8 cellular contexts compared by ENCODE assay signal in the genomic region with DNA sequence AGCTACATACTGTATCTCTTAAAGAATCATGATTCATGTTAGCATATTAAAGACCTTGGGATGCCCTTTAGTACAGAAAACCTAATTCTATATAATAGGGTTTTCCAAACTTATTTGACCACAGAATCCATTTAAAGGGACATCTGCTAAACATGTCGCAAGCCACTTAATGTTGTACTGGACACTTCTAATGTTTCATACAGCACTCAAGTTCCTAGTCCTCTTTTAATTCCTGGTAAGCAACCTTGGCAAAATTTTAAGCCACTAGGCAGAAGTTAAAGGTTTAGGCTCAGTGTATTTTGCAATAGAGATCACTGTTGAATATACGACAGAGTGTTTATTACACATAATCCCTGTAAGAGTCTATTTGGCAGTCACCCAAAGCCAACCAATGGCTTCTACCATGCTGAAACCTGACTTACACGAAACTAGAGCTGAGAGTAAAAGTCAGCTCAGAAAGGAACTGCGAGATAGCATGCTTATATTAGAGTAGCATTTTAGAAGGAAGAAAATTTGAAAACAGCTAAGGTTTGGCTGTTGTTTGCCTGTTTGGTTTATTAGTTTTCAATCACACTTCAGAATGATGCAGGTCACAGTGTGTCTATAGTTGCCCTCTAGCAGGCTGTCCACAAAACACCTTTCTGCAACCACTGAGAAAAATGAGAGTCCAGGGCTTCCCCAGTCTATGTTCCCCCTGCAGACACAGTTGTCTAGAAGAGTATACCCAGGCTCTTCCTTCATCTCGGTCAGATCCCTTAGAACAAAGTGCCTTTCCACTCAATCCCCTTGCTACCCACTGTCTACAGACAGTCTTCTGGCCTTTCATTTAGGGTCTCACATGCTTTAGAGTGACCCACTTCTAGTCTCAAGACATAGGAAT.
A peak's percentile ranks its signal among the peaks of the same experiment; 100 is the strongest.
DNase-seq lines count a peak whose midpoint lies in the region; ATAC-seq and TF ChIP-seq lines count a peak whose summit lies in the region.

No MANE protein-coding gene starts in this region.

- no peak overlapping the region for H3K9ac ChIP-seq in Karpas-422 (ENCODE audit: low read length)

- H3K4me3 ChIP-seq in Karpas-422 (ENCODE audit: low read length), result no peak overlapping the region
- H3K4me3 ChIP-seq in sigmoid colon, result no peak overlapping the region

- no peak for TF ChIP-seq EP300 in sigmoid colon (IDR thresholded peaks at IDR 0.05)

- ATAC-seq in activated T-helper 17 cell treated with anti-CD3 and anti-CD28 coated beads, Interleukin-2, amount 50 U/mL, for 72 hours (replicated peaks), result peak; percentile 62
- no peak for ATAC-seq in HG02852 (IDR thresholded peaks at IDR 0.05; ENCODE audit: unreplicated experiment)
- ATAC-seq in GM18519 (IDR thresholded peaks at IDR 0.05; ENCODE audit: low FRiP score, unreplicated experiment), result no peak

- TF ChIP-seq POLR2A in sigmoid colon (IDR thresholded peaks at IDR 0.05), result no peak

- H3K4me3 Mint-ChIP-seq in activated T-helper 17 cell treated with anti-CD3 and anti-CD28 coated beads, Interleukin-2, amount 50 U/mL, for 72 hours, result peak overlapping the region; percentile 57

- no peaks in the 10 kb centered on the region for H3K36me3 Mint-ChIP-seq in activated T-helper 17 cell treated with anti-CD3 and anti-CD28 coated beads, Interleukin-2, amount 50 U/mL, for 72 hours (ENCODE audit: low read depth)

- no peaks in the 10 kb centered on the region for H3K27me3 ChIP-seq in Karpas-422 (ENCODE audit: low read length)
- no peaks in the 10 kb centered on the region for H3K27me3 ChIP-seq in sigmoid colon

- H3K27ac ChIP-seq in Karpas-422 (ENCODE audit: low read length) (no peak overlapping the region), sigmoid colon (no peak overlapping the region)

- DNase-seq in ELR (ENCODE audit: low read depth) (peak; percentile 72), NCI-H1105 treated with DMSO at 0.1 percent for 48 hours (lab: John Stamatoyannopoulos, UW) (peak; percentile 72), myocyte (ENCODE audit: low read depth) (peak; percentile 77), Karpas-422 (no peak), sigmoid colon (no peak)

- no peaks in the 10 kb centered on the region for H3K79me2 ChIP-seq in Karpas-422 (ENCODE audit: low read length)

- H3K27ac Mint-ChIP-seq in activated T-helper 17 cell treated with anti-CD3 and anti-CD28 coated beads, Interleukin-2, amount 50 U/mL, for 72 hours, result no peak overlapping the region

- WGBS in sigmoid colon, 2 donors, result 19 to 49% methylated on average over 5 of the region's 5 CpGs

- H4K20me1 ChIP-seq in Karpas-422 (ENCODE audit: insufficient read depth, low read depth, low read length), result no peaks in the 10 kb centered on the region

- no peak overlapping the region for H2AFZ ChIP-seq in Karpas-422 (ENCODE audit: low read length)

- intact Hi-C loops in sigmoid colon (cut with DNase I), result loop anchor here (2.0 kb wide), 1 partner anchor 611 kb away; no protein-coding TSS in a partner anchor

- no peaks in the 10 kb centered on the region for H3K9me3 Mint-ChIP-seq in activated T-helper 17 cell treated with anti-CD3 and anti-CD28 coated beads, Interleukin-2, amount 50 U/mL, for 72 hours

- H3K27me3 Mint-ChIP-seq in activated T-helper 17 cell treated with anti-CD3 and anti-CD28 coated beads, Interleukin-2, amount 50 U/mL, for 72 hours, result no peaks in the 10 kb centered on the region

- H3K4me2 ChIP-seq in Karpas-422 (ENCODE audit: low read depth, low read length, poor library complexity, severe bottlenecking), result no peak overlapping the region

- no peaks in the 10 kb centered on the region for H3K36me3 ChIP-seq in Karpas-422 (ENCODE audit: insufficient read depth, low read length)
- no peaks in the 10 kb centered on the region for H3K36me3 ChIP-seq in sigmoid colon

- TF ChIP-seq CTCF in sigmoid colon (IDR thresholded peaks at IDR 0.05), result no peak

- H3K9me3 ChIP-seq in Karpas-422 (ENCODE audit: low read length), result no peaks in the 10 kb centered on the region
- no peaks in the 10 kb centered on the region for H3K9me3 ChIP-seq in sigmoid colon

- no peaks in the 10 kb centered on the region for H3K4me1 ChIP-seq in Karpas-422 (ENCODE audit: low read length)
- peaks cover 0 to 7% (median 0%) of the 10 kb centered on the region in 4 donors for H3K4me1 ChIP-seq in sigmoid colon

- H3K4me1 Mint-ChIP-seq in activated T-helper 17 cell treated with anti-CD3 and anti-CD28 coated beads, Interleukin-2, amount 50 U/mL, for 72 hours, result peaks cover 19% of the 10 kb centered on the region

- H3K9me2 ChIP-seq in Karpas-422 (replicated peaks; ENCODE audit: insufficient read depth, low read length), result no peaks in the 10 kb centered on the region

Comparison
In these comparisons a context has a peak if more than half of its experiments do, and no peak if none do; other contexts are left out.
1. DNase-seq: peak in ELR (single experiment), NCI-H1105 treated with DMSO at 0.1 percent for 48 hours (single experiment) and myocyte (single experiment); none in Karpas-422 (single experiment) and sigmoid colon (single experiment).